ENCODE assay signal across 9 cellular contexts in genomic region chr3:192514081-192514753, GRCh38.
DNase-seq lines count a peak whose midpoint lies in the region; TF ChIP-seq lines count a peak whose summit lies in the region.
"Had no signal": no experiment of that assay in that cellular context is flagged by ENCODE, and none has a peak within 500 bp of the region (broad histone marks: within the 10 kb centered on the region; RNA-seq: fewer than 3 reads in every experiment).

No MANE protein-coding gene starts in this region.

- no peaks in the 10 kb centered on the region for H3K9me3 ChIP-seq in endocrine pancreas (ENCODE audit: control insufficient read depth, low read length)
- H3K9me3 ChIP-seq: adrenal gland had no signal

- H3K36me3 ChIP-seq in endocrine pancreas (ENCODE audit: control insufficient read depth, insufficient read depth, low read length) = no peaks in the 10 kb centered on the region
- H3K36me3 ChIP-seq: adrenal gland had no signal

- H3K4me3 ChIP-seq in endocrine pancreas (ENCODE audit: control insufficient read depth, insufficient read depth, low read length) = peak overlapping the region; percentile 82

- H3K4me3 Mint-ChIP-seq in nephron progenitor cell = peak overlapping the region; percentile 84

- DNase-seq in EL (peak; percentile 2), NCI-H2171 (lab: John Stamatoyannopoulos, UW) (peak; percentile 45), nephron progenitor cell (peak; percentile 72), globus pallidus (ENCODE audit: low spot score) (no peak), H4 (ENCODE audit: low spot score) (no peak), G401 (ENCODE audit: low spot score) (no peak)
- DNase-seq in stimulated activated CD4-positive, alpha-beta T cell treated with anti-CD3 and anti-CD28 coated beads, Interleukin-2, amount 100 ng/mL, for 24 hours = no peak

- peaks cover 48% of the 10 kb centered on the region for H3K27me3 Mint-ChIP-seq in nephron progenitor cell (ENCODE audit: low read depth, poor library complexity)

- in situ Hi-C loops in G401 (cut with HindIII; ENCODE audit: low sequenced_read_pairs) = no loop called here

- H3K27ac Mint-ChIP-seq in nephron progenitor cell = no peak overlapping the region

- TF ChIP-seq CTCF in nephron progenitor cell (IDR thresholded peaks at IDR 0.05) = peak; percentile 22

- H3K4me1 ChIP-seq in endocrine pancreas (ENCODE audit: control insufficient read depth, insufficient read depth, low read length) = peaks cover 15% of the 10 kb centered on the region

- H3K4me1 Mint-ChIP-seq in nephron progenitor cell = peaks cover 14% of the 10 kb centered on the region

- H3K9me3 Mint-ChIP-seq in nephron progenitor cell = no peaks in the 10 kb centered on the region

- H3K9ac ChIP-seq in endocrine pancreas (ENCODE audit: control insufficient read depth, insufficient read depth, low read length) = peak overlapping the region; percentile 30

- H3K27me3 ChIP-seq in endocrine pancreas (ENCODE audit: control insufficient read depth, insufficient read depth, low read length) = no peaks in the 10 kb centered on the region

- no peaks in the 10 kb centered on the region for H3K36me3 Mint-ChIP-seq in nephron progenitor cell (ENCODE audit: low read depth)

Comparison
In these comparisons a context has a peak if more than half of its experiments do, and no peak if none do; other contexts are left out.
1. DNase-seq: peak in EL (single experiment), NCI-H2171 (single experiment) and nephron progenitor cell (single experiment); none in globus pallidus (single experiment), H4 (single experiment), stimulated activated CD4-positive, alpha-beta T cell treated with anti-CD3 and anti-CD28 coated beads, Interleukin-2, amount 100 ng/mL, for 24 hours (0 of 2) and G401 (single experiment).